Comparison of ENCODE assay signal across 24 cellular contexts in the genomic region with DNA sequence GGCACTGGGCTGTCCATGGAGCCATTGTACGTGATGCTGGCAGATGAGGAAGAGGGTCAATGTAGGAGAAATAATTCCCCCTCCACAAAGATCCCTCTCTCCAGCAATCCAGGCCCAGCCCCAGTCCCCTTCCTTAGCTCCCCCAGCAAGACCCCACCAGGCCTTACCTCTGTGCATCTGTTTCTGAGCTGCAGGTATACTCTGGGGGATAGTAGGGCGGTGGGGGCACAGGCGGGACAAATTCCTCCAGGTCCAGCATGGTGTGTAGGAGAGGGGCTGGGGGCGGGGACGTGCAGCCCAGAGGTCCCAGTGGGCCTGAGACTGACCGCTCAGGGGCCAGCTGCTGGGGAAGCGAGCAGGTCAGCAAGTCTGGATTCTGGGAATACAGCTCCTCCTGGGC. TPM values are rescaled to one million over a fixed set of nuclear protein-coding genes. Genes with fewer than 3 reads are reported as not detected.
DNase-seq lines count a peak whose midpoint lies in the region; ATAC-seq and TF ChIP-seq lines count a peak whose summit lies in the region.
"Had no signal": no experiment of that assay in that cellular context is flagged by ENCODE, and none has a peak within 500 bp of the region (broad histone marks: within the 10 kb centered on the region; RNA-seq: fewer than 3 reads in every experiment).

No MANE protein-coding gene starts in this region.

- no peak for TF ChIP-seq CTCF in activated CD8-positive, alpha-beta T cell treated with anti-CD3 and anti-CD28 coated beads for 36 hours (IDR thresholded peaks at IDR 0.05)
- TF ChIP-seq CTCF in sigmoid colon (IDR thresholded peaks at IDR 0.05): no peak

- H3K9me3 Mint-ChIP-seq in activated CD8-positive, alpha-beta T cell treated with anti-CD3 and anti-CD28 coated beads for 36 hours: no peaks in the 10 kb centered on the region
- no peaks in the 10 kb centered on the region for H3K9me3 Mint-ChIP-seq in activated CD8-positive, alpha-beta T cell treated with anti-CD3 and anti-CD28 coated beads, Interleukin-2, amount 10 ng/mL, durations not matched to agents 7 days and 5 days (ENCODE audit: insufficient read depth)
- no peaks in the 10 kb centered on the region for H3K9me3 Mint-ChIP-seq in effector memory CD8-positive, alpha-beta T cell
- H3K9me3 Mint-ChIP-seq: activated naive CD4-positive, alpha-beta T cell treated with anti-CD3 and anti-CD28 coated beads, Interleukin-2, amount 10 ng/mL, durations not matched to agents 7 days and 5 days; central memory CD8-positive, alpha-beta T cell had no signal

- H2BK120ac ChIP-seq in neuronal stem cell (ENCODE audit: low read depth, low read length): no peak overlapping the region

- H2BK15ac ChIP-seq in neuronal stem cell (ENCODE audit: low read length): no peak overlapping the region

- POLR2A ChIA-PET in activated CD8-positive, alpha-beta T cell treated with anti-CD3 and anti-CD28 coated beads for 36 hours (lab: Charles Lee): interaction anchor here (0.8 to 3.4 kb wide), 9 partner anchors 8 to 71 kb away, joined by 3 to 24 read pairs (median 5); a partner anchor contains a TSS
- POLR2A ChIA-PET in activated CD8-positive, alpha-beta T cell treated with anti-CD3 and anti-CD28 coated beads, Interleukin-2, amount 10 ng/mL, durations not matched to agents 7 days and 5 days (lab: Charles Lee): interaction anchor here (0.9 to 3.7 kb wide), 5 partner anchors 10 to 72 kb away, joined by 3 to 20 read pairs (median 9); a partner anchor contains a TSS

- H4K91ac ChIP-seq in neuronal stem cell (ENCODE audit: low read depth, low read length, poor library complexity): no peak overlapping the region

- peaks cover 15% of the 10 kb centered on the region for H3K79me1 ChIP-seq in neuronal stem cell (ENCODE audit: low read depth, low read length)

- CTCF ChIA-PET in activated CD8-positive, alpha-beta T cell treated with anti-CD3 and anti-CD28 coated beads for 36 hours (lab: Charles Lee): interaction anchor here (0.8 to 6.9 kb wide), 43 partner anchors 8 to 474 kb away, joined by 3 to 232 read pairs (median 6); a partner anchor contains a TSS
- CTCF ChIA-PET in activated CD8-positive, alpha-beta T cell treated with anti-CD3 and anti-CD28 coated beads, Interleukin-2, amount 10 ng/mL, durations not matched to agents 7 days and 5 days (lab: Charles Lee): interaction anchor here (0.7 to 8.8 kb wide), 48 partner anchors 9 to 808 kb away, joined by 3 to 190 read pairs (median 6); a partner anchor contains a TSS

- no peak for DNase-seq in activated CD8-positive, alpha-beta T cell treated with anti-CD3 and anti-CD28 coated beads for 36 hours
- no peak for DNase-seq in activated CD8-positive, alpha-beta T cell treated with anti-CD3 and anti-CD28 coated beads, Interleukin-2, amount 10 ng/mL, durations not matched to agents 7 days and 5 days
- no peak for DNase-seq in effector memory CD8-positive, alpha-beta T cell
- no peak for DNase-seq in sigmoid colon
- no peak for DNase-seq in neuronal stem cell (ENCODE audit: low spot score)
- no peak for DNase-seq in CD1c-positive myeloid dendritic cell (ENCODE audit: extremely low spot score)
- DNase-seq: 8988T; activated CD4-positive, alpha-beta T cell treated with anti-CD3 and anti-CD28 coated beads for 4 hours; activated naive CD4-positive, alpha-beta T cell treated with anti-CD3 and anti-CD28 coated beads, Interleukin-2, amount 10 ng/mL, durations not matched to agents 7 days and 5 days; aorta; GF-D8; NCI-H1105; NCI-H1930; NCI-H526 treated with DMSO at 0.1 percent for 48 hours; RPMI8226; stimulated activated CD4-positive, alpha-beta T cell treated with anti-CD3 and anti-CD28 coated beads, Interleukin-12 subunit alpha, Interleukin-12 subunit beta, amount 100 ng/mL, for 4 hours; stimulated activated CD4-positive, alpha-beta T cell treated with anti-CD3 and anti-CD28 coated beads, Interleukin-4, amount 100 ng/mL, for 4 hours; stimulated activated naive CD4-positive, alpha-beta T cell treated with Interleukin-2 at 50 U/mL for 16 hours; T-helper 17 cell had no signal

- no peak overlapping the region for H3K23ac ChIP-seq in neuronal stem cell (ENCODE audit: low read depth, low read length, poor library complexity)

- H3K27me3 Mint-ChIP-seq in activated CD8-positive, alpha-beta T cell treated with anti-CD3 and anti-CD28 coated beads for 36 hours: no peaks in the 10 kb centered on the region
- no peaks in the 10 kb centered on the region for H3K27me3 Mint-ChIP-seq in activated CD8-positive, alpha-beta T cell treated with anti-CD3 and anti-CD28 coated beads, Interleukin-2, amount 10 ng/mL, durations not matched to agents 7 days and 5 days (ENCODE audit: low read depth)
- no peaks in the 10 kb centered on the region for H3K27me3 Mint-ChIP-seq in effector memory CD8-positive, alpha-beta T cell
- H3K27me3 Mint-ChIP-seq: activated naive CD4-positive, alpha-beta T cell treated with anti-CD3 and anti-CD28 coated beads, Interleukin-2, amount 10 ng/mL, durations not matched to agents 7 days and 5 days; central memory CD8-positive, alpha-beta T cell; T-helper 17 cell had no signal

- no peaks in the 10 kb centered on the region for H3K27me3 ChIP-seq in sigmoid colon
- H3K27me3 ChIP-seq in neuronal stem cell (ENCODE audit: control insufficient read depth in 3 of 3, insufficient read depth in 3 of 3, low read depth in 1 of 3, low read length in 3 of 3): no peaks in the 10 kb centered on the region

- H3K27ac ChIP-seq in KOPT-K1 (ENCODE audit: low read depth, low read length, poor library complexity, severe bottlenecking): peak overlapping the region; percentile 71
- peak overlapping the region in 3 of 4 donors; percentile 60 to 73 (median 69) for H3K27ac ChIP-seq in sigmoid colon
- no peak overlapping the region for H3K27ac ChIP-seq in neuronal stem cell (replicated peaks; ENCODE audit: low read length)
- H3K27ac ChIP-seq: SK-N-MC had no signal

- no peak overlapping the region for H2BK12ac ChIP-seq in neuronal stem cell (ENCODE audit: low read length)

- ATAC-seq in activated CD8-positive, alpha-beta T cell treated with anti-CD3 and anti-CD28 coated beads for 36 hours: no peak
- ATAC-seq in activated CD8-positive, alpha-beta T cell treated with anti-CD3 and anti-CD28 coated beads, Interleukin-2, amount 10 ng/mL, durations not matched to agents 7 days and 5 days: no peak
- ATAC-seq in effector memory CD8-positive, alpha-beta T cell (replicated peaks): no peak
- no peak for ATAC-seq in GM21515 (IDR thresholded peaks at IDR 0.05; ENCODE audit: unreplicated experiment)

- H2AFZ ChIP-seq in neuronal stem cell (ENCODE audit: low read length): no peak overlapping the region

- WGBS in sigmoid colon, 2 donors: 92 to 96% methylated on average over 7 of the region's 7 CpGs
- no CpG with 5 or more reads among the region's 7 CpGs for WGBS in neuronal stem cell (ENCODE audit: extremely low coverage in 2 of 2, insufficient read length in 2 of 2, insufficient replicate concordance in 1 of 2), 2 donors

- no peak overlapping the region for H3K4me2 ChIP-seq in neuronal stem cell (ENCODE audit: insufficient read depth, low read length, poor library complexity, severe bottlenecking)

- H3K4me3 ChIP-seq in sigmoid colon (no peak overlapping the region), neuronal stem cell (ENCODE audit: low read length in 2 of 2) (no peak overlapping the region)
- H3K4me3 ChIP-seq: lung, SK-N-MC had no signal

- no peak overlapping the region for H3K4ac ChIP-seq in neuronal stem cell (ENCODE audit: low read length)

- H3K4me3 Mint-ChIP-seq in activated CD8-positive, alpha-beta T cell treated with anti-CD3 and anti-CD28 coated beads for 36 hours: no peak overlapping the region
- H3K4me3 Mint-ChIP-seq in activated CD8-positive, alpha-beta T cell treated with anti-CD3 and anti-CD28 coated beads, Interleukin-2, amount 10 ng/mL, durations not matched to agents 7 days and 5 days: no peak overlapping the region
- no peak overlapping the region for H3K4me3 Mint-ChIP-seq in effector memory CD8-positive, alpha-beta T cell
- H3K4me3 Mint-ChIP-seq: central memory CD8-positive, alpha-beta T cell had no signal

- no peak overlapping the region for H2BK5ac ChIP-seq in neuronal stem cell (ENCODE audit: low read length)

- TF ChIP-seq POLR2A in sigmoid colon (IDR thresholded peaks at IDR 0.05): no peak

- no peak overlapping the region for H3K14ac ChIP-seq in neuronal stem cell (ENCODE audit: low read length)

- H3K4me1 Mint-ChIP-seq in activated CD8-positive, alpha-beta T cell treated with anti-CD3 and anti-CD28 coated beads for 36 hours (ENCODE audit: low read depth): peaks cover 30% of the 10 kb centered on the region
- H3K4me1 Mint-ChIP-seq in activated CD8-positive, alpha-beta T cell treated with anti-CD3 and anti-CD28 coated beads, Interleukin-2, amount 10 ng/mL, durations not matched to agents 7 days and 5 days (ENCODE audit: low read depth): peaks cover 31% of the 10 kb centered on the region
- peaks cover 20 to 35% of the 10 kb centered on the region in 2 donors for H3K4me1 Mint-ChIP-seq in effector memory CD8-positive, alpha-beta T cell (ENCODE audit: low read depth in 2 of 2)

- H3K9me3 ChIP-seq in KOPT-K1 (ENCODE audit: insufficient read depth, low read length, poor library complexity, severe bottlenecking) (no peaks in the 10 kb centered on the region), sigmoid colon (no peaks in the 10 kb centered on the region), neuronal stem cell (replicated peaks in 1 of 2; ENCODE audit: control insufficient read depth in 2 of 2, insufficient read depth in 1 of 2, low read depth in 1 of 2, low read length in 2 of 2) (no peaks in the 10 kb centered on the region)

- H3K4me1 ChIP-seq in sigmoid colon (peaks cover 0 to 41% (median 35%) of the 10 kb centered on the region in 4 donors), neuronal stem cell (ENCODE audit: control insufficient read depth in 2 of 2, insufficient read depth in 1 of 2, low read depth in 1 of 2, low read length in 2 of 2) (peaks cover 24 to 29% of the 10 kb centered on the region in 2 donors)

- intact Hi-C loops in activated CD8-positive, alpha-beta T cell treated with anti-CD3 and anti-CD28 coated beads for 36 hours (cut with micrococcal nuclease): loop anchor here (10.0 kb wide), 1 partner anchor 343 kb away; no protein-coding TSS in a partner anchor
- intact Hi-C loops in sigmoid colon (cut with DNase I): loop anchor here (2.0 kb wide), 2 partner anchors 21 to 341 kb away; a partner anchor contains a TSS

- no peak for TF ChIP-seq EP300 in sigmoid colon (IDR thresholded peaks at IDR 0.05)

- peak overlapping the region; percentile 62 for H3K27ac Mint-ChIP-seq in activated CD8-positive, alpha-beta T cell treated with anti-CD3 and anti-CD28 coated beads for 36 hours
- no peak overlapping the region for H3K27ac Mint-ChIP-seq in activated CD8-positive, alpha-beta T cell treated with anti-CD3 and anti-CD28 coated beads, Interleukin-2, amount 10 ng/mL, durations not matched to agents 7 days and 5 days
- peak overlapping the region; percentile 82 to 84 for H3K27ac Mint-ChIP-seq in effector memory CD8-positive, alpha-beta T cell
- H3K27ac Mint-ChIP-seq: T-helper 17 cell had no signal

- H2AK5ac ChIP-seq in neuronal stem cell (ENCODE audit: low read depth, low read length): no peak overlapping the region

- peaks cover 11% of the 10 kb centered on the region for H3K36me3 Mint-ChIP-seq in activated CD8-positive, alpha-beta T cell treated with anti-CD3 and anti-CD28 coated beads for 36 hours (ENCODE audit: low read depth)
- peaks cover 7% of the 10 kb centered on the region for H3K36me3 Mint-ChIP-seq in activated CD8-positive, alpha-beta T cell treated with anti-CD3 and anti-CD28 coated beads, Interleukin-2, amount 10 ng/mL, durations not matched to agents 7 days and 5 days (ENCODE audit: low read depth)
- H3K36me3 Mint-ChIP-seq in effector memory CD8-positive, alpha-beta T cell (ENCODE audit: insufficient read depth): peaks cover 7% of the 10 kb centered on the region

- no peak overlapping the region for H3K18ac ChIP-seq in neuronal stem cell (ENCODE audit: low read length)

- H3K36me3 ChIP-seq in KOPT-K1 (ENCODE audit: insufficient read depth, low read length) (peaks cover 22% of the 10 kb centered on the region), sigmoid colon (peaks cover 5 to 30% (median 10%) of the 10 kb centered on the region in 4 donors), neuronal stem cell (replicated peaks in 1 of 2; ENCODE audit: control insufficient read depth in 2 of 2, insufficient read depth in 2 of 2, low read length in 2 of 2) (peaks cover 15 to 55% of the 10 kb centered on the region in 2 donors)

- H4K8ac ChIP-seq in neuronal stem cell (ENCODE audit: low read depth, low read length): no peak overlapping the region

- H3K9ac ChIP-seq in neuronal stem cell (ENCODE audit: low read depth, low read length, poor library complexity): no peak overlapping the region

RNA-seq across cellular contexts. Expression of a gene that starts 3.7 kb away (rescaled TPM):
- total RNA-seq in activated CD8-positive, alpha-beta T cell treated with anti-CD3 and anti-CD28 coated beads for 36 hours: 10 to 100 TPM; 41.1 to 42.2 TPM
- 10 to 100 TPM; 29.3 to 29.7 TPM for total RNA-seq in activated CD8-positive, alpha-beta T cell treated with anti-CD3 and anti-CD28 coated beads, Interleukin-2, amount 10 ng/mL, durations not matched to agents 7 days and 5 days
- total RNA-seq in sigmoid colon: 10 to 100 TPM; 11.8 to 44.0 (median 16.0) TPM
- 10 to 100 TPM in 1 of 3 donors, 1 to 10 TPM in 2; 5.4 to 17.6 (median 6.5) TPM for polyA plus RNA-seq in sigmoid colon
- polyA plus RNA-seq in neuronal stem cell (2013, experiment 1 of 2): 55.8 TPM
- 56.4 TPM for polyA plus RNA-seq in neuronal stem cell (2013, experiment 2 of 2)

RNA-seq across cellular contexts. Expression of a gene that starts 10.6 kb away (rescaled TPM):
- 10 to 100 TPM; 81.3 to 97.2 TPM for total RNA-seq in activated CD8-positive, alpha-beta T cell treated with anti-CD3 and anti-CD28 coated beads for 36 hours
- 10 to 100 TPM; 77.9 to 84.2 TPM for total RNA-seq in activated CD8-positive, alpha-beta T cell treated with anti-CD3 and anti-CD28 coated beads, Interleukin-2, amount 10 ng/mL, durations not matched to agents 7 days and 5 days
- 10 to 100 TPM; 25.1 to 45.3 (median 36.5) TPM for total RNA-seq in sigmoid colon
- polyA plus RNA-seq in sigmoid colon: 10 to 100 TPM; 11.6 to 56.4 (median 22.8) TPM
- polyA plus RNA-seq in neuronal stem cell (2013, experiment 1 of 2): 59.0 TPM
- 58.9 TPM for polyA plus RNA-seq in neuronal stem cell (2013, experiment 2 of 2)

RNA-seq across cellular contexts. Expression of a gene that starts 21.7 kb away (rescaled TPM):
- total RNA-seq in activated CD8-positive, alpha-beta T cell treated with anti-CD3 and anti-CD28 coated beads for 36 hours: 10 to 100 TPM; 80.6 to 85.4 TPM
- 100 to 1,000 TPM; 101 to 104 TPM for total RNA-seq in activated CD8-positive, alpha-beta T cell treated with anti-CD3 and anti-CD28 coated beads, Interleukin-2, amount 10 ng/mL, durations not matched to agents 7 days and 5 days
- 10 to 100 TPM; 21.4 to 33.2 (median 25.3) TPM for total RNA-seq in sigmoid colon
- 10 to 100 TPM in 2 of 3 donors, 1 to 10 TPM in 1; 7.2 to 45.9 (median 14.4) TPM for polyA plus RNA-seq in sigmoid colon
- 55.4 TPM for polyA plus RNA-seq in neuronal stem cell (2013, experiment 1 of 2)
- 54.0 TPM for polyA plus RNA-seq in neuronal stem cell (2013, experiment 2 of 2)

RNA-seq across cellular contexts. Expression of a gene that starts 25.7 kb away (rescaled TPM):
- total RNA-seq in activated CD8-positive, alpha-beta T cell treated with anti-CD3 and anti-CD28 coated beads for 36 hours: 1 to 10 TPM; 1.5 TPM
- total RNA-seq in activated CD8-positive, alpha-beta T cell treated with anti-CD3 and anti-CD28 coated beads, Interleukin-2, amount 10 ng/mL, durations not matched to agents 7 days and 5 days: 1 to 10 TPM; 4.9 to 5.1 TPM
- 1 to 10 TPM; 1.2 to 5.5 (median 2.3) TPM for total RNA-seq in sigmoid colon
- 1 to 10 TPM in 2 of 3 donors, under 1 TPM in 1; 0.69 to 8.6 (median 1.2) TPM for polyA plus RNA-seq in sigmoid colon
- 2.9 TPM for polyA plus RNA-seq in neuronal stem cell (2013, experiment 1 of 2)
- 2.9 TPM for polyA plus RNA-seq in neuronal stem cell (2013, experiment 2 of 2)

RNA-seq across cellular contexts. Expression of a gene that starts 43.1 kb away (rescaled TPM):
- total RNA-seq in activated CD8-positive, alpha-beta T cell treated with anti-CD3 and anti-CD28 coated beads for 36 hours: 10 to 100 TPM; 59.2 to 61.0 TPM
- total RNA-seq in activated CD8-positive, alpha-beta T cell treated with anti-CD3 and anti-CD28 coated beads, Interleukin-2, amount 10 ng/mL, durations not matched to agents 7 days and 5 days: 10 to 100 TPM; 43.0 to 46.3 TPM
- 10 to 100 TPM; 15.5 to 29.8 (median 27.7) TPM for total RNA-seq in sigmoid colon
- 10 to 100 TPM; 51.7 to 69.7 (median 53.2) TPM for polyA plus RNA-seq in sigmoid colon
- 28.8 TPM for polyA plus RNA-seq in neuronal stem cell (2013, experiment 1 of 2)
- polyA plus RNA-seq in neuronal stem cell (2013, experiment 2 of 2): 29.5 TPM
